In genomic region chr12:93852067-93852466, GRCh38 we compare ENCODE assay signal across 29 cellular contexts.
DNase-seq lines count a peak whose midpoint lies in the region; ATAC-seq and TF ChIP-seq lines count a peak whose summit lies in the region.
"Had no signal": no experiment of that assay in that cellular context is flagged by ENCODE, and none has a peak within 500 bp of the region (broad histone marks: within the 10 kb centered on the region; RNA-seq: fewer than 3 reads in every experiment).

No MANE protein-coding gene starts in this region.

- no peaks in the 10 kb centered on the region for H3K36me3 ChIP-seq in thyroid gland
- H3K36me3 ChIP-seq: upper lobe of left lung had no signal

- 61% methylated on average over 6 of the region's 6 CpGs for WGBS in right cardiac atrium
- 46 to 59% methylated on average over 6 of the region's 6 CpGs for WGBS in thyroid gland, 2 donors

- H3K27me3 Mint-ChIP-seq in nephron progenitor cell (ENCODE audit: low read depth, poor library complexity) = no peaks in the 10 kb centered on the region
- H3K27me3 Mint-ChIP-seq: activated CD8-positive, alpha-beta T cell treated with anti-CD3 and anti-CD28 coated beads for 36 hours; central memory CD8-positive, alpha-beta T cell; dendritic cell treated with granulocyte-macrophage colony-stimulating factor and Interleukin-4, amounts not matched to agents 40 ng/mL and 50 ng/mL, for 4 days; progenitor cell of endocrine pancreas; stimulated activated memory B cell treated with anti-CD40 and anti-IgM and Interleukin-4, amounts not matched to agents 10 μg/mL and 1 μg/mL and 100 μg/mL, for 72 hours had no signal

- no peak for TF ChIP-seq POLR2A in thyroid gland (IDR thresholded peaks at IDR 0.05)

- H3K36me3 Mint-ChIP-seq in nephron progenitor cell (ENCODE audit: low read depth) = peaks cover 11% of the 10 kb centered on the region

- no peak for DNase-seq in right cardiac atrium
- no peak for DNase-seq in cardiac septum (ENCODE audit: low spot score)
- peak; percentile 50 for DNase-seq in epithelial cell of proximal tubule (ENCODE audit: low read depth)
- DNase-seq in nephron progenitor cell = no peak
- DNase-seq in thyroid gland = peak; percentile 57 to 65
- DNase-seq in GM10248 (ENCODE audit: extremely low spot score) = no peak
- DNase-seq in posterior cingulate gyrus = no peak
- DNase-seq: activated CD4-positive, CD25-positive, alpha-beta regulatory T cell; activated CD8-positive, alpha-beta memory T cell treated with anti-CD3 and anti-CD28 coated beads, Interleukin-2, amount 50 U/mL, for 48 hours; activated naive CD4-positive, alpha-beta T cell treated with anti-CD3 and anti-CD28 coated beads for 36 hours; endodermal cell; GM23248; head of caudate nucleus; kidney; PC-9; substantia nigra; upper lobe of left lung had no signal

- H3K4me3 Mint-ChIP-seq in nephron progenitor cell = no peak overlapping the region
- H3K4me3 Mint-ChIP-seq: activated CD8-positive, alpha-beta T cell treated with anti-CD3 and anti-CD28 coated beads for 36 hours; activated naive CD4-positive, alpha-beta T cell treated with anti-CD3 and anti-CD28 coated beads for 36 hours; dendritic cell treated with granulocyte-macrophage colony-stimulating factor and Interleukin-4, amounts not matched to agents 40 ng/mL and 50 ng/mL, for 4 days; endodermal cell; nephron; stimulated activated memory B cell treated with anti-CD40 and anti-IgM and Interleukin-4, amounts not matched to agents 10 μg/mL and 1 μg/mL and 100 μg/mL, for 72 hours had no signal

- intact Hi-C loops in right cardiac atrium (cut with DNase I) = no loop called here
- intact Hi-C loops in cardiac septum (cut with DNase I) = no loop called here
- intact Hi-C loops in thyroid gland (cut with DNase I) = no loop called here
- intact Hi-C loops in posterior cingulate gyrus (cut with DNase I) = no loop called here

- H3K4me1 ChIP-seq in right cardiac atrium (ENCODE audit: control insufficient read depth, insufficient read depth, low read length) (peaks cover 12% of the 10 kb centered on the region), thyroid gland (peaks cover 0 to 16% of the 10 kb centered on the region in 2 donors)

- POLR2A ChIA-PET in GM10248 (lab: Yijun Ruan, JAX) = no interaction called here

- no peak overlapping the region for H3K4me3 ChIP-seq in right cardiac atrium (ENCODE audit: low read length)
- no peak overlapping the region for H3K4me3 ChIP-seq in epithelial cell of proximal tubule (ENCODE audit: low read depth, low read length)
- H3K4me3 ChIP-seq in thyroid gland (replicated peaks in 1 of 3) = no peak overlapping the region
- H3K4me3 ChIP-seq: GM23248, lung, mucosa of descending colon, PC-9, SK-N-MC, upper lobe of left lung had no signal

- ATAC-seq in right cardiac atrium (peak; percentile 20 to 47), HG02973 (IDR thresholded peaks at IDR 0.05; ENCODE audit: unreplicated experiment) (no peak)
- ATAC-seq: esophagus mucosa had no signal

- CTCF ChIA-PET in GM10248 (lab: Yijun Ruan, JAX) = no interaction called here

- H3K27ac ChIP-seq in right cardiac atrium (ENCODE audit: low read length) (peak overlapping the region; percentile 92), thyroid gland (peak overlapping the region; percentile 59 to 70 (median 68))
- H3K27ac ChIP-seq: GM23248, PC-9, SK-N-MC, upper lobe of left lung had no signal

- H3K27me3 ChIP-seq in right cardiac atrium (ENCODE audit: control insufficient read depth, insufficient read depth) = no peaks in the 10 kb centered on the region
- no peaks in the 10 kb centered on the region for H3K27me3 ChIP-seq in thyroid gland
- H3K27me3 ChIP-seq: upper lobe of left lung had no signal

- H3K9me3 ChIP-seq in right cardiac atrium (ENCODE audit: control insufficient read depth, low read length) = no peaks in the 10 kb centered on the region
- H3K9me3 ChIP-seq in thyroid gland = no peaks in the 10 kb centered on the region
- H3K9me3 ChIP-seq: mucosa of descending colon, upper lobe of left lung had no signal

- H3K9me3 Mint-ChIP-seq in nephron progenitor cell = peaks cover 7% of the 10 kb centered on the region
- H3K9me3 Mint-ChIP-seq: central memory CD8-positive, alpha-beta T cell; dendritic cell treated with granulocyte-macrophage colony-stimulating factor and Interleukin-4, amounts not matched to agents 40 ng/mL and 50 ng/mL, for 4 days; endodermal cell; nephron had no signal

- peak overlapping the region; percentile 81 for H3K27ac Mint-ChIP-seq in nephron progenitor cell
- H3K27ac Mint-ChIP-seq: activated CD8-positive, alpha-beta T cell treated with anti-CD3 and anti-CD28 coated beads for 36 hours; activated naive CD4-positive, alpha-beta T cell treated with anti-CD3 and anti-CD28 coated beads for 36 hours; activated T-helper 1 cell treated with anti-CD3 and anti-CD28 coated beads, Interleukin-12 subunit alpha, Interleukin-12 subunit beta, Interleukin-2, Interleukin-4 antibody, amounts not matched to agents 30 ng/mL and 10 ng/mL and 1 ng/mL, durations not matched to agents 14 hours and 24 hours and 36 hours; dendritic cell treated with granulocyte-macrophage colony-stimulating factor and Interleukin-4, amounts not matched to agents 40 ng/mL and 50 ng/mL, for 4 days; endodermal cell; nephron; progenitor cell of endocrine pancreas; stimulated activated memory B cell treated with anti-CD40 and anti-IgM and Interleukin-4, amounts not matched to agents 10 μg/mL and 1 μg/mL and 100 μg/mL, for 72 hours had no signal

- TF ChIP-seq CTCF in epithelial cell of proximal tubule (conservative IDR thresholded peaks at IDR 0.05; ENCODE audit: low read depth, low read length) (no peak), nephron progenitor cell (IDR thresholded peaks at IDR 0.05) (no peak), thyroid gland (IDR thresholded peaks at IDR 0.05) (no peak), GM10248 (IDR thresholded peaks at IDR 0.05; ENCODE audit: control extremely low read depth, extremely low read depth, low read depth, missing control alignments) (no peak)

- H3K4me1 Mint-ChIP-seq in nephron progenitor cell = peaks cover 55% of the 10 kb centered on the region

Comparison
In these comparisons a context has a peak if more than half of its experiments do, and no peak if none do; other contexts are left out.
1. DNase-seq: peak in epithelial cell of proximal tubule (single experiment) and thyroid gland (2 of 2); none in right cardiac atrium (0 of 3), cardiac septum (single experiment), nephron progenitor cell (single experiment), GM10248 (single experiment) and posterior cingulate gyrus (0 of 10).